Comparison of ENCODE assay signal across 23 cellular contexts in genomic region chr12:62098131-62098530, GRCh38.
"Had no signal": no experiment of that assay in that cellular context is flagged by ENCODE, and none has a peak within 500 bp of the region (broad histone marks: within the 10 kb centered on the region; RNA-seq: fewer than 3 reads in every experiment).

No MANE protein-coding gene starts in this region.

- H3K9me3 ChIP-seq: heart right ventricle, lower lobe of right lung, pancreas, right lobe of liver, tibial nerve had no signal

- DNase-seq: activated CD4-positive, alpha-beta T cell treated with anti-CD3 and anti-CD28 coated beads, Interleukin-2, amount 10 ng/mL, durations not matched to agents 7 days and 5 days; activated CD4-positive, CD25-positive, alpha-beta regulatory T cell treated with anti-CD3 and anti-CD28 coated beads, Interleukin-2, amount 50 U/mL, for 72 hours; activated CD8-positive, alpha-beta T cell treated with anti-CD3 and anti-CD28 coated beads, Interleukin-2, amount 10 ng/mL, durations not matched to agents 7 days and 5 days; activated gamma-delta T cell treated with Interleukin-2 at 50 U/mL for 16 hours; anterior cingulate cortex; heart right ventricle; kidney; lower lobe of right lung; midbrain; nephron progenitor cell; pancreas; right lobe of liver; stimulated activated CD4-positive, alpha-beta T cell treated with anti-CD3 and anti-CD28 coated beads, Interleukin-1b, Interleukin-23, amount 100 ng/mL, for 48 hours; stimulated activated naive CD8-positive, alpha-beta T cell treated with anti-CD3 and anti-CD28 coated beads, Interleukin-15, amount 100 ng/mL, for 72 hours had no signal

- H3K27ac Mint-ChIP-seq: activated CD4-positive, alpha-beta T cell treated with anti-CD3 and anti-CD28 coated beads, Interleukin-2, amount 10 ng/mL, durations not matched to agents 7 days and 5 days; activated CD8-positive, alpha-beta T cell treated with anti-CD3 and anti-CD28 coated beads, Interleukin-2, amount 10 ng/mL, durations not matched to agents 7 days and 5 days; activated naive CD4-positive, alpha-beta T cell treated with anti-CD3 and anti-CD28 coated beads, Interleukin-2, amount 50 U/mL, for 24 hours; activated T-helper 1 cell treated with anti-CD3 and anti-CD28 coated beads, Interleukin-12 subunit alpha, Interleukin-12 subunit beta, Interleukin-2, Interleukin-4 antibody, amounts not matched to agents 30 ng/mL and 10 ng/mL and 1 ng/mL, durations not matched to agents 14 hours and 24 hours and 36 hours; brain; nephron progenitor cell; stimulated activated naive CD8-positive, alpha-beta T cell treated with anti-CD3 and anti-CD28 coated beads, Interleukin-15, amount 100 ng/mL, for 72 hours; T-helper 2 cell treated with Interferon-gamma antibody and Interleukin-4, amounts not matched to agents 5 μg/mL and 100 μg/mL, for 36 hours had no signal

- H3K27me3 Mint-ChIP-seq: activated CD4-positive, alpha-beta T cell treated with anti-CD3 and anti-CD28 coated beads, Interleukin-2, amount 10 ng/mL, durations not matched to agents 7 days and 5 days; activated naive CD4-positive, alpha-beta T cell treated with anti-CD3 and anti-CD28 coated beads, Interleukin-2, amount 50 U/mL, for 24 hours; brain; stimulated activated naive CD8-positive, alpha-beta T cell treated with anti-CD3 and anti-CD28 coated beads, Interleukin-15, amount 100 ng/mL, for 72 hours had no signal

- ATAC-seq: activated CD8-positive, alpha-beta T cell treated with anti-CD3 and anti-CD28 coated beads, Interleukin-2, amount 10 ng/mL, durations not matched to agents 7 days and 5 days; heart right ventricle; left lobe of liver; lower lobe of right lung; pancreas; right lobe of liver; stimulated activated naive CD8-positive, alpha-beta T cell treated with anti-CD3 and anti-CD28 coated beads, Interleukin-15, amount 100 ng/mL, for 72 hours had no signal

- H3K4me3 ChIP-seq: heart right ventricle, lower lobe of right lung, pancreas, right lobe of liver, skin epidermis, tibial nerve had no signal

- H3K36me3 ChIP-seq: heart right ventricle, lower lobe of right lung, pancreas, right lobe of liver, tibial nerve had no signal

- FAIRE-seq: kidney, pancreas had no signal

- H3K27ac ChIP-seq: epithelial cell of prostate, heart right ventricle, lower lobe of right lung, pancreas, right lobe of liver, skin epidermis, tibial nerve, VCaP had no signal

- H3K4me3 Mint-ChIP-seq: activated CD4-positive, alpha-beta T cell treated with anti-CD3 and anti-CD28 coated beads, Interleukin-2, amount 10 ng/mL, durations not matched to agents 7 days and 5 days; activated CD8-positive, alpha-beta T cell treated with anti-CD3 and anti-CD28 coated beads, Interleukin-2, amount 10 ng/mL, durations not matched to agents 7 days and 5 days; activated naive CD4-positive, alpha-beta T cell treated with anti-CD3 and anti-CD28 coated beads, Interleukin-2, amount 50 U/mL, for 24 hours; activated T-helper 1 cell treated with anti-CD3 and anti-CD28 coated beads, Interleukin-12 subunit alpha, Interleukin-12 subunit beta, Interleukin-2, Interleukin-4 antibody, amounts not matched to agents 30 ng/mL and 10 ng/mL and 1 ng/mL, durations not matched to agents 14 hours and 24 hours and 36 hours; brain; nephron progenitor cell; stimulated activated naive CD8-positive, alpha-beta T cell treated with anti-CD3 and anti-CD28 coated beads, Interleukin-15, amount 100 ng/mL, for 72 hours; T-helper 2 cell treated with Interferon-gamma antibody and Interleukin-4, amounts not matched to agents 5 μg/mL and 100 μg/mL, for 36 hours had no signal

- H3K4me1 ChIP-seq: heart right ventricle, lower lobe of right lung, right lobe of liver, tibial nerve had no signal

- H3K9me3 Mint-ChIP-seq: activated CD4-positive, alpha-beta T cell treated with anti-CD3 and anti-CD28 coated beads, Interleukin-2, amount 10 ng/mL, durations not matched to agents 7 days and 5 days; activated naive CD4-positive, alpha-beta T cell treated with anti-CD3 and anti-CD28 coated beads, Interleukin-2, amount 50 U/mL, for 24 hours; activated T-helper 1 cell treated with anti-CD3 and anti-CD28 coated beads, Interleukin-12 subunit alpha, Interleukin-12 subunit beta, Interleukin-2, Interleukin-4 antibody, amounts not matched to agents 30 ng/mL and 10 ng/mL and 1 ng/mL, durations not matched to agents 14 hours and 24 hours and 36 hours; brain; nephron progenitor cell; stimulated activated naive CD8-positive, alpha-beta T cell treated with anti-CD3 and anti-CD28 coated beads, Interleukin-15, amount 100 ng/mL, for 72 hours; T-helper 2 cell treated with Interferon-gamma antibody and Interleukin-4, amounts not matched to agents 5 μg/mL and 100 μg/mL, for 36 hours had no signal

- H3K4me1 Mint-ChIP-seq: activated CD4-positive, alpha-beta T cell treated with anti-CD3 and anti-CD28 coated beads, Interleukin-2, amount 10 ng/mL, durations not matched to agents 7 days and 5 days; activated naive CD4-positive, alpha-beta T cell treated with anti-CD3 and anti-CD28 coated beads, Interleukin-2, amount 50 U/mL, for 24 hours; nephron progenitor cell; stimulated activated naive CD8-positive, alpha-beta T cell treated with anti-CD3 and anti-CD28 coated beads, Interleukin-15, amount 100 ng/mL, for 72 hours had no signal

- H3K27me3 ChIP-seq: heart right ventricle, pancreas, right lobe of liver, tibial nerve had no signal

- H3K36me3 Mint-ChIP-seq: activated naive CD4-positive, alpha-beta T cell treated with anti-CD3 and anti-CD28 coated beads, Interleukin-2, amount 50 U/mL, for 24 hours; brain had no signal
